ENCODE assay signal across 8 cellular contexts in genomic region chr5:176608937-176609723, GRCh38. TPM values are rescaled to one million over a fixed set of nuclear protein-coding genes. Genes with fewer than 3 reads are reported as not detected.
DNase-seq lines count a peak whose midpoint lies in the region; ATAC-seq, FAIRE-seq and TF ChIP-seq lines count a peak whose summit lies in the region.

No MANE protein-coding gene starts in this region.

- TF ChIP-seq CTCF in CD4-positive, alpha-beta T cell (IDR thresholded peaks at IDR 0.05), result no peak
- TF ChIP-seq CTCF in LNCaP clone FGC (IDR thresholded peaks at IDR 0.05; ENCODE audit: control insufficient read depth, extremely low read depth, insufficient read depth), result no peak
- TF ChIP-seq CTCF in GM12878 (IDR thresholded peaks at IDR 0.05 in 2 of 3, conservative IDR thresholded peaks at IDR 0.05 in 1 of 3; ENCODE audit: control insufficient read depth in 2 of 3, extremely low read depth in 1 of 3, insufficient read depth in 1 of 3, low read depth in 3 of 3, low read length in 3 of 3), result peak in 1 of 3 experiments; percentile 9; a peak in 1 of 6 replicates

- no peak overlapping the region for H3K27ac Mint-ChIP-seq in CD4-positive, alpha-beta T cell

- peak overlapping the region; percentile 28 for H4K91ac ChIP-seq in mesenchymal stem cell (ENCODE audit: low read length)

- H2BK12ac ChIP-seq in mesenchymal stem cell (ENCODE audit: low read length in 2 of 2), result no peak overlapping the region

- no peak overlapping the region for H2BK5ac ChIP-seq in mesenchymal stem cell (ENCODE audit: low read depth, low read length, poor library complexity, severe bottlenecking)

- TF ChIP-seq EP300 in GM12878 (IDR thresholded peaks at IDR 0.05; ENCODE audit: borderline replicate concordance in 1 of 2, control insufficient read depth in 1 of 2, low read depth in 2 of 2, low read length in 2 of 2), result no peak

- BruUV-seq in GM12878 (replicated peaks; lab: Mats Ljungman, UMichigan), result no TSS peak

- peak overlapping the region in 1 of 2 experiments; percentile 30 for H3K14ac ChIP-seq in mesenchymal stem cell (ENCODE audit: low read length in 2 of 2)

- H3K27ac ChIP-seq in CD4-positive, alpha-beta T cell (ENCODE audit: low read depth, low read length), result no peak overlapping the region
- H3K27ac ChIP-seq in GM12878 (ENCODE audit: control insufficient read depth, insufficient read depth) (no peak overlapping the region), mesenchymal stem cell (ENCODE audit: low read length, poor library complexity, severe bottlenecking) (no peak overlapping the region)

- no peaks in the 10 kb centered on the region for H3K9me3 Mint-ChIP-seq in CD4-positive, alpha-beta T cell

- no peak overlapping the region for H4K8ac ChIP-seq in mesenchymal stem cell (ENCODE audit: low read length)

- peak overlapping the region; percentile 88 for H3K4me3 Mint-ChIP-seq in CD4-positive, alpha-beta T cell

- CTCF ChIA-PET in CD4-positive, alpha-beta T cell (lab: Charles Lee), result interaction anchor here (2.3 kb wide), 1 partner anchor 12 kb away, joined by 6 read pairs; no protein-coding TSS in a partner anchor
- CTCF ChIA-PET in GM12878 (lab: Yijun Ruan, JAX), result interaction anchor here (1.1 kb wide), 1 partner anchor 998 kb away, joined by 4 read pairs; no protein-coding TSS in a partner anchor

- H3K4me3 ChIP-seq in LNCaP clone FGC (ENCODE audit: low read depth, low read length), result peak overlapping the region; percentile 56
- H3K4me3 ChIP-seq in GM12878, result peak overlapping the region; percentile 65
- peak overlapping the region; percentile 79 for H3K4me3 ChIP-seq in mesenchymal stem cell (ENCODE audit: insufficient read depth in 1 of 2, low read depth in 1 of 2, low read length in 2 of 2)

- in situ Hi-C loops in GM12878 (cut with MboI), result no loop called here

- H2BK120ac ChIP-seq in mesenchymal stem cell (ENCODE audit: low read depth, low read length), result no peak overlapping the region

- peaks cover 9% of the 10 kb centered on the region for H3K27me3 ChIP-seq in CD4-positive, alpha-beta T cell (ENCODE audit: control insufficient read depth, insufficient read depth, low read length)
- no peaks in the 10 kb centered on the region for H3K27me3 ChIP-seq in GM12878 (replicated peaks in 1 of 2; ENCODE audit: control insufficient read depth in 2 of 2, insufficient read depth in 2 of 2, low read length in 1 of 2)
- H3K27me3 ChIP-seq in mesenchymal stem cell (ENCODE audit: control insufficient read depth in 1 of 2, insufficient read depth in 1 of 2, low read length in 2 of 2), result no peaks in the 10 kb centered on the region

- no peak overlapping the region for H3K23ac ChIP-seq in mesenchymal stem cell (ENCODE audit: low read length in 2 of 2)

- H3K4me2 ChIP-seq in GM12878 (ENCODE audit: control insufficient read depth, insufficient read depth) (peak overlapping the region; percentile 74), mesenchymal stem cell (ENCODE audit: low read length, poor library complexity, severe bottlenecking) (peak overlapping the region; percentile 88)

- DNase-seq in CD4-positive, alpha-beta T cell, result no peak
- DNase-seq in LNCaP clone FGC (ENCODE audit: low read depth), result no peak
- no peak for DNase-seq in GM12878 (ENCODE audit: low read depth, low spot score)
- no peak for DNase-seq in mesenchymal stem cell
- DNase-seq in central memory CD4-positive, alpha-beta T cell, result no peak
- no peak for DNase-seq in SW 1271 (lab: John Stamatoyannopoulos, UW)

- no peak overlapping the region for H3K4ac ChIP-seq in mesenchymal stem cell (ENCODE audit: low read depth in 1 of 2, low read length in 2 of 2)

- 37% methylated on average over 38 of the region's 46 CpGs for WGBS in GM12878 (ENCODE audit: insufficient coverage, insufficient replicate concordance, low lambda C conversion rate, missing lambda C conversion rate)
- 43% methylated on average over 41 of the region's 46 CpGs for WGBS in mesenchymal stem cell

- H3K79me2 ChIP-seq in GM12878 (ENCODE audit: control insufficient read depth, insufficient read depth, low read length), result no peaks in the 10 kb centered on the region; the same call in 1 of the 2 replicates

- peaks cover 39% of the 10 kb centered on the region for H3K27me3 Mint-ChIP-seq in CD4-positive, alpha-beta T cell

- no peak overlapping the region for H2BK15ac ChIP-seq in mesenchymal stem cell (ENCODE audit: low read depth, poor library complexity, severe bottlenecking)

- peak overlapping the region; percentile 83 for H2AFZ ChIP-seq in GM12878 (ENCODE audit: control insufficient read depth, low read depth, low read length)
- no peak overlapping the region for H2AFZ ChIP-seq in mesenchymal stem cell (ENCODE audit: low read depth, low read length)

- no peak for FAIRE-seq in GM12878 (lab: Jason Lieb, UNC)

- POLR2A ChIA-PET in CD4-positive, alpha-beta T cell (lab: Charles Lee), result no interaction called here
- POLR2A ChIA-PET in GM12878 (lab: Charles Lee), result no interaction called here

- H2AK5ac ChIP-seq in mesenchymal stem cell (ENCODE audit: low read length, severe bottlenecking), result no peak overlapping the region

- no peaks in the 10 kb centered on the region for H3K36me3 ChIP-seq in GM12878 (ENCODE audit: control insufficient read depth in 2 of 2, insufficient read depth in 2 of 2, low read length in 1 of 2)
- H3K36me3 ChIP-seq in mesenchymal stem cell (ENCODE audit: control insufficient read depth in 1 of 2, insufficient read depth in 2 of 2, low read depth in 1 of 2, low read length in 2 of 2), result peaks cover 0 to 8% of the 10 kb centered on the region in 2 experiments

- intact Hi-C loops in CD4-positive, alpha-beta T cell (cut with DNase I, micrococcal nuclease), result no loop called here
- intact Hi-C loops in GM12878 (cut with micrococcal nuclease; ENCODE audit: unreplicated experiment), result no loop called here

- TF ChIP-seq RAD21 in GM12878 (IDR thresholded peaks at IDR 0.05; ENCODE audit: insufficient read depth, low read depth, low read length), result no peak

- H3K79me1 ChIP-seq in mesenchymal stem cell (replicated peaks; ENCODE audit: low read length, poor library complexity, severe bottlenecking), result peaks cover 22% of the 10 kb centered on the region

- SMC1A ChIA-PET in GM12878 (lab: Charles Lee; ENCODE audit: uncharacterized antibody, unreplicated experiment), result no interaction called here

- H3K36me3 Mint-ChIP-seq in CD4-positive, alpha-beta T cell (ENCODE audit: low read depth), result no peaks in the 10 kb centered on the region

- TF ChIP-seq POLR2A in GM12878 (IDR thresholded peaks at IDR 0.05; ENCODE audit: low read depth, low read length), result no peak

- H3K4me1 Mint-ChIP-seq in CD4-positive, alpha-beta T cell (ENCODE audit: low read depth), result peaks cover 11% of the 10 kb centered on the region

- peak overlapping the region in 1 of 2 experiments; percentile 41 for H3K18ac ChIP-seq in mesenchymal stem cell (ENCODE audit: low read depth in 1 of 2, low read length in 2 of 2)

- peak overlapping the region; percentile 41; the same call in 1 of the 2 replicates for H3K9ac ChIP-seq in GM12878 (ENCODE audit: control insufficient read depth, insufficient read depth, low read length)
- H3K9ac ChIP-seq in mesenchymal stem cell (ENCODE audit: low read length), result peak overlapping the region; percentile 22

- peak; percentile 34 for ATAC-seq in CD4-positive, alpha-beta T cell (ENCODE audit: poor library complexity)
- ATAC-seq in GM19463 (IDR thresholded peaks at IDR 0.05; ENCODE audit: unreplicated experiment), result peak; percentile 24
- ATAC-seq in GM12878, result peak; percentile 56
- no peak for ATAC-seq in GM18867 (IDR thresholded peaks at IDR 0.05; ENCODE audit: unreplicated experiment)

- no peaks in the 10 kb centered on the region for H4K20me1 ChIP-seq in GM12878 (ENCODE audit: control insufficient read depth, insufficient read depth)

- H3K9me3 ChIP-seq in CD4-positive, alpha-beta T cell (ENCODE audit: control insufficient read depth, low read length), result no peaks in the 10 kb centered on the region
- H3K9me3 ChIP-seq in GM12878 (replicated peaks; ENCODE audit: control insufficient read depth, insufficient read depth, low read length), result no peaks in the 10 kb centered on the region
- H3K9me3 ChIP-seq in mesenchymal stem cell (ENCODE audit: control insufficient read depth, low read length), result no peaks in the 10 kb centered on the region

- H3K4me1 ChIP-seq in GM12878 (ENCODE audit: control insufficient read depth, insufficient read depth, low read length) (peaks cover 12% of the 10 kb centered on the region), mesenchymal stem cell (ENCODE audit: control insufficient read depth, insufficient read depth, low read depth, low read length) (peaks cover 27% of the 10 kb centered on the region)

- RAD21 ChIA-PET in GM12878 (lab: Charles Lee; ENCODE audit: unreplicated experiment), result no interaction called here

RNA-seq across cellular contexts. Expression of gene GPRIN1, which starts 0.8 kb away (rescaled TPM):
- under 1 TPM; 0.22 to 0.36 TPM for total RNA-seq in CD4-positive, alpha-beta T cell
- total RNA-seq in GM12878 (2013; cell fraction: nucleolus; rRNA removed), result 1.5 and 2.3 TPM in 2 replicates
- total RNA-seq in GM12878 (2014; rRNA removed), result 8.3 and 10.1 TPM in 2 replicates
- 4.7 and 5.8 TPM in 2 replicates for total RNA-seq in GM12878 (2014; rRNA removed; fragmentation: Illumina TruSeq; extraction: Trizol)
- 14.2 and 16.3 TPM in 2 replicates for total RNA-seq in GM12878 (2021)
- polyA plus RNA-seq in GM12878 (2011; ENCODE audit: low read depth), result 1.1 TPM
- polyA plus RNA-seq in GM12878 (2011; rRNA removed), result 0.59 and 1.7 TPM in 2 replicates
- polyA plus RNA-seq in GM12878 (2011; cell fraction: cytosol; rRNA removed), result 1.4 and 1.8 TPM in 2 replicates
- polyA plus RNA-seq in GM12878 (2011; cell fraction: nucleus; rRNA removed), result 1.5 and 2.2 TPM in 2 replicates
- 1.4 and 1.8 TPM in 2 replicates for polyA plus RNA-seq in GM12878 (2012)
- 3.4 and 5.5 TPM in 2 replicates for polyA plus RNA-seq in GM12878 (2014; fragmentation: Illumina TruSeq; extraction: Trizol)
- polyA plus RNA-seq in GM12878 (2014; fragmentation: Nextera tagmentation; extraction: Ambion mirVana), result under 1 TPM; 0.52 to 0.60 TPM
- 7.6 and 9.4 TPM in 2 replicates for polyA plus RNA-seq in GM12878 (2014; rRNA removed)
- 1 to 10 TPM in 1 of 2 experiments, under 1 TPM in 1; 0.74 to 3.5 TPM for polyA plus RNA-seq in GM12878 (2016; fragmentation: Nextera tagmentation; extraction: Ambion mirVana)
- 1.3 and 2.1 TPM in 2 replicates for polyA minus RNA-seq in GM12878 (2011; rRNA and poly(A)+ RNA removed)
- polyA minus RNA-seq in GM12878 (2011; cell fraction: cytosol; rRNA and poly(A)+ RNA removed), result 1.6 TPM in 2 replicates
- polyA minus RNA-seq in GM12878 (2011; cell fraction: nucleus; rRNA and poly(A)+ RNA removed), result 0.48 and 1.6 TPM in 2 replicates
- 5.0 TPM for polyA plus RNA-seq in mesenchymal stem cell (2013, experiment 1 of 2)
- 4.9 TPM for polyA plus RNA-seq in mesenchymal stem cell (2013, experiment 2 of 2)

RNA-seq across cellular contexts. Expression of gene SNCB, which starts 21.2 kb away (rescaled TPM):
- total RNA-seq in CD4-positive, alpha-beta T cell, result not detected
- 0.59 and 0.81 TPM in 2 replicates for total RNA-seq in GM12878 (2013; cell fraction: nucleolus; rRNA removed)
- total RNA-seq in GM12878 (2014; rRNA removed) (not detected in 2 replicates), GM12878 (2014; rRNA removed; fragmentation: Illumina TruSeq; extraction: Trizol) (not detected in 2 replicates), GM12878 (2021) (not detected in 2 replicates)
- polyA plus RNA-seq in GM12878 (2011; ENCODE audit: low read depth), result not detected
- polyA plus RNA-seq in GM12878 (2011; rRNA removed) (0.75 and 1.1 TPM in 2 replicates), GM12878 (2014; fragmentation: Illumina TruSeq; extraction: Trizol) (not detected in 2 replicates), GM12878 (2014; fragmentation: Nextera tagmentation; extraction: Ambion mirVana) (not detected), GM12878 (2014; rRNA removed) (not detected in 2 replicates), GM12878 (2016; fragmentation: Nextera tagmentation; extraction: Ambion mirVana) (not detected)
- 0.90 and 1.9 TPM in 2 replicates for polyA plus RNA-seq in GM12878 (2011; cell fraction: cytosol; rRNA removed)
- 1.1 and 1.5 TPM in 2 replicates for polyA plus RNA-seq in GM12878 (2011; cell fraction: nucleus; rRNA removed)
- 0.31 and 0.32 TPM in 2 replicates for polyA plus RNA-seq in GM12878 (2012)
- polyA minus RNA-seq in GM12878 (2011; rRNA and poly(A)+ RNA removed), result 0.67 TPM in 1 of 2 replicates, not detected in the other
- not detected in 2 replicates for polyA minus RNA-seq in GM12878 (2011; cell fraction: cytosol; rRNA and poly(A)+ RNA removed)
- 0.36 TPM in 1 of 2 replicates, not detected in the other for polyA minus RNA-seq in GM12878 (2011; cell fraction: nucleus; rRNA and poly(A)+ RNA removed)
- 1.0 TPM for polyA plus RNA-seq in mesenchymal stem cell (2013, experiment 1 of 2)
- 1.0 TPM for polyA plus RNA-seq in mesenchymal stem cell (2013, experiment 2 of 2)

RNA-seq across cellular contexts. Expression of gene EIF4E1B, which starts 21.3 kb away (rescaled TPM):
- total RNA-seq in CD4-positive, alpha-beta T cell, result not detected
- total RNA-seq in GM12878 (2013; cell fraction: nucleolus; rRNA removed), result not detected in 2 replicates
- total RNA-seq in GM12878 (2014; rRNA removed), result not detected in 2 replicates
- not detected in 2 replicates for total RNA-seq in GM12878 (2014; rRNA removed; fragmentation: Illumina TruSeq; extraction: Trizol)
- not detected in 2 replicates for total RNA-seq in GM12878 (2021)
- polyA plus RNA-seq in GM12878 (2011; ENCODE audit: low read depth), result not detected
- polyA plus RNA-seq in GM12878 (2011; rRNA removed), result not detected in 2 replicates
- polyA plus RNA-seq in GM12878 (2011; cell fraction: cytosol; rRNA removed), result not detected in 2 replicates
- not detected in 2 replicates for polyA plus RNA-seq in GM12878 (2011; cell fraction: nucleus; rRNA removed)
- polyA plus RNA-seq in GM12878 (2012), result not detected in 2 replicates
- polyA plus RNA-seq in GM12878 (2014; fragmentation: Illumina TruSeq; extraction: Trizol), result not detected in 2 replicates
- polyA plus RNA-seq in GM12878 (2014; fragmentation: Nextera tagmentation; extraction: Ambion mirVana), result not detected
- not detected in 2 replicates for polyA plus RNA-seq in GM12878 (2014; rRNA removed)
- polyA plus RNA-seq in GM12878 (2016; fragmentation: Nextera tagmentation; extraction: Ambion mirVana), result not detected
- not detected in 2 replicates for polyA minus RNA-seq in GM12878 (2011; rRNA and poly(A)+ RNA removed)
- polyA minus RNA-seq in GM12878 (2011; cell fraction: cytosol; rRNA and poly(A)+ RNA removed), result not detected in 2 replicates
- polyA minus RNA-seq in GM12878 (2011; cell fraction: nucleus; rRNA and poly(A)+ RNA removed), result not detected in 2 replicates
- polyA plus RNA-seq in mesenchymal stem cell (2013, experiment 1 of 2), result not detected
- not detected for polyA plus RNA-seq in mesenchymal stem cell (2013, experiment 2 of 2)

RNA-seq across cellular contexts. Expression of gene TSPAN17, which starts 38.2 kb away (rescaled TPM):
- 1 to 10 TPM; 7.8 to 7.9 TPM for total RNA-seq in CD4-positive, alpha-beta T cell
- 10.8 and 11.2 TPM in 2 replicates for total RNA-seq in GM12878 (2013; cell fraction: nucleolus; rRNA removed)
- total RNA-seq in GM12878 (2014; rRNA removed), result 6.7 and 7.3 TPM in 2 replicates
- 10.6 and 11.4 TPM in 2 replicates for total RNA-seq in GM12878 (2014; rRNA removed; fragmentation: Illumina TruSeq; extraction: Trizol)
- total RNA-seq in GM12878 (2021), result 15.6 and 16.3 TPM in 2 replicates
- 3.7 TPM for polyA plus RNA-seq in GM12878 (2011; ENCODE audit: low read depth)
- polyA plus RNA-seq in GM12878 (2011; rRNA removed), result 9.2 and 14.0 TPM in 2 replicates
- polyA plus RNA-seq in GM12878 (2011; cell fraction: cytosol; rRNA removed), result 16.6 and 22.4 TPM in 2 replicates
- 37.7 and 40.2 TPM in 2 replicates for polyA plus RNA-seq in GM12878 (2011; cell fraction: nucleus; rRNA removed)
- 7.5 and 9.1 TPM in 2 replicates for polyA plus RNA-seq in GM12878 (2012)
- polyA plus RNA-seq in GM12878 (2014; fragmentation: Illumina TruSeq; extraction: Trizol), result 7.6 and 11.8 TPM in 2 replicates
- polyA plus RNA-seq in GM12878 (2014; fragmentation: Nextera tagmentation; extraction: Ambion mirVana), result 1 to 10 TPM in 1 of 2 experiments, under 1 TPM in 1; 0.24 to 1.2 TPM
- 14.3 and 17.1 TPM in 2 replicates for polyA plus RNA-seq in GM12878 (2014; rRNA removed)
- 1 to 10 TPM; 8.9 to 9.5 TPM for polyA plus RNA-seq in GM12878 (2016; fragmentation: Nextera tagmentation; extraction: Ambion mirVana)
- 11.1 and 19.0 TPM in 2 replicates for polyA minus RNA-seq in GM12878 (2011; rRNA and poly(A)+ RNA removed)
- polyA minus RNA-seq in GM12878 (2011; cell fraction: cytosol; rRNA and poly(A)+ RNA removed), result 3.1 and 6.2 TPM in 2 replicates
- 5.7 and 10.0 TPM in 2 replicates for polyA minus RNA-seq in GM12878 (2011; cell fraction: nucleus; rRNA and poly(A)+ RNA removed)
- polyA plus RNA-seq in mesenchymal stem cell (2013, experiment 1 of 2), result 37.2 TPM
- polyA plus RNA-seq in mesenchymal stem cell (2013, experiment 2 of 2), result 39.4 TPM

RNA-seq across cellular contexts. Expression of gene CDHR2, which starts 60.0 kb away (rescaled TPM):
- 1 to 10 TPM; 1.6 to 2.0 TPM for total RNA-seq in CD4-positive, alpha-beta T cell
- total RNA-seq in GM12878 (2013; cell fraction: nucleolus; rRNA removed), result 0.15 TPM in 1 of 2 replicates, not detected in the other
- 0.06 TPM in 1 of 2 replicates, not detected in the other for total RNA-seq in GM12878 (2014; rRNA removed)
- total RNA-seq in GM12878 (2014; rRNA removed; fragmentation: Illumina TruSeq; extraction: Trizol), result 0.04 TPM in 1 of 2 replicates, not detected in the other
- total RNA-seq in GM12878 (2021), result 0.21 and 0.46 TPM in 2 replicates
- not detected for polyA plus RNA-seq in GM12878 (2011; ENCODE audit: low read depth)
- polyA plus RNA-seq in GM12878 (2011; rRNA removed), result 0.03 and 0.10 TPM in 2 replicates
- polyA plus RNA-seq in GM12878 (2011; cell fraction: cytosol; rRNA removed), result 0.01 and 0.02 TPM in 2 replicates
- 0.06 and 0.40 TPM in 2 replicates for polyA plus RNA-seq in GM12878 (2011; cell fraction: nucleus; rRNA removed)
- polyA plus RNA-seq in GM12878 (2012), result 0.15 TPM in 1 of 2 replicates, not detected in the other
- not detected in 2 replicates for polyA plus RNA-seq in GM12878 (2014; fragmentation: Illumina TruSeq; extraction: Trizol)
- polyA plus RNA-seq in GM12878 (2014; fragmentation: Nextera tagmentation; extraction: Ambion mirVana), result not detected
- polyA plus RNA-seq in GM12878 (2014; rRNA removed), result not detected in 2 replicates
- polyA plus RNA-seq in GM12878 (2016; fragmentation: Nextera tagmentation; extraction: Ambion mirVana), result under 1 TPM in 1 of 2 experiments, not detected in 1; 0.19 TPM
- not detected in 2 replicates for polyA minus RNA-seq in GM12878 (2011; rRNA and poly(A)+ RNA removed)
- polyA minus RNA-seq in GM12878 (2011; cell fraction: cytosol; rRNA and poly(A)+ RNA removed), result 0.94 TPM in 1 of 2 replicates, not detected in the other
- 0.12 TPM in 1 of 2 replicates, not detected in the other for polyA minus RNA-seq in GM12878 (2011; cell fraction: nucleus; rRNA and poly(A)+ RNA removed)
- polyA plus RNA-seq in mesenchymal stem cell (2013, experiment 1 of 2), result 0.01 TPM
- polyA plus RNA-seq in mesenchymal stem cell (2013, experiment 2 of 2), result not detected
